In genomic region chr12:45219621-45220020, GRCh38 we compare ENCODE assay signal across 22 cellular contexts. TPM values are rescaled to one million over a fixed set of nuclear protein-coding genes. Genes with fewer than 3 reads are reported as not detected.
DNase-seq lines count a peak whose midpoint lies in the region; ATAC-seq, FAIRE-seq and TF ChIP-seq lines count a peak whose summit lies in the region.
"Had no signal": no experiment of that assay in that cellular context is flagged by ENCODE, and none has a peak within 500 bp of the region (broad histone marks: within the 10 kb centered on the region; RNA-seq: fewer than 3 reads in every experiment).

No MANE protein-coding gene starts in this region.

- CTCF ChIA-PET in CD4-positive, alpha-beta T cell (lab: Charles Lee), result no interaction called here
- CTCF ChIA-PET in RWPE1 (lab: Yijun Ruan, JAX), result interaction anchor here (0.7 to 1.0 kb wide), 3 partner anchors 54 to 884 kb away, joined by 3 to 5 read pairs (median 3); no protein-coding TSS in a partner anchor

- intact Hi-C loops in CD4-positive, alpha-beta T cell (cut with DNase I, micrococcal nuclease), result loop anchor here in 1 of 2 experiments (10.0 kb wide), 1 partner anchor 515 kb away; no protein-coding TSS in a partner anchor
- intact Hi-C loops in psoas muscle (cut with DNase I), result loop anchor here in 1 of 2 donors (5.0 to 10.0 kb wide), 5 partner anchors 47 to 505 kb away; partner anchors contain the start of gene ARID2

- no peak overlapping the region for H3K27ac Mint-ChIP-seq in CD4-positive, alpha-beta T cell

- POLR2A ChIA-PET in CD4-positive, alpha-beta T cell (lab: Charles Lee), result no interaction called here
- POLR2A ChIA-PET in RWPE1 (lab: Yijun Ruan, JAX; ENCODE audit: low non-redundant PET), result interaction anchor here (0.6 kb wide), 1 partner anchor 47 kb away, joined by 4 read pairs; no protein-coding TSS in a partner anchor

- no peaks in the 10 kb centered on the region for H3K9me3 ChIP-seq in CD4-positive, alpha-beta T cell (ENCODE audit: control insufficient read depth, low read length)
- no peaks in the 10 kb centered on the region for H3K9me3 ChIP-seq in psoas muscle
- H3K9me3 ChIP-seq: left lung had no signal

- H3K4me1 Mint-ChIP-seq in CD4-positive, alpha-beta T cell (ENCODE audit: low read depth), result peaks cover 82% of the 10 kb centered on the region

- H3K27ac ChIP-seq in CD4-positive, alpha-beta T cell (ENCODE audit: low read depth, low read length), result no peak overlapping the region
- peak overlapping the region; percentile 58 for H3K27ac ChIP-seq in RWPE1
- H3K27ac ChIP-seq in psoas muscle, result peak overlapping the region; percentile 98
- H3K27ac ChIP-seq: left lung had no signal

- H3K27me3 Mint-ChIP-seq in CD4-positive, alpha-beta T cell, result no peaks in the 10 kb centered on the region

- no peak for ATAC-seq in CD4-positive, alpha-beta T cell (ENCODE audit: poor library complexity)
- ATAC-seq in psoas muscle (no peak), GM18498 (IDR thresholded peaks at IDR 0.05; ENCODE audit: unreplicated experiment) (no peak), HG02852 (IDR thresholded peaks at IDR 0.05; ENCODE audit: unreplicated experiment) (no peak)
- ATAC-seq: left lung had no signal

- peaks cover 0 to 7% of the 10 kb centered on the region in 2 donors for H3K36me3 ChIP-seq in psoas muscle (ENCODE audit: insufficient read depth in 1 of 2, low read depth in 1 of 2)
- H3K36me3 ChIP-seq: left lung had no signal

- 79 to 86% (median 86%) methylated on average over 2 of the region's 2 CpGs for WGBS in psoas muscle, 3 donors

- no peaks in the 10 kb centered on the region for H3K9me3 Mint-ChIP-seq in CD4-positive, alpha-beta T cell

- H3K4me1 ChIP-seq in psoas muscle, result peaks cover 48% of the 10 kb centered on the region

- peak overlapping the region; percentile 98 for H3K4me3 ChIP-seq in psoas muscle
- H3K4me3 ChIP-seq: left lung had no signal

- peak overlapping the region; percentile 49 for H3K4me3 Mint-ChIP-seq in CD4-positive, alpha-beta T cell

- no peak for DNase-seq in CD4-positive, alpha-beta T cell
- DNase-seq in RWPE1 (ENCODE audit: low spot score) (no peak), fibroblast of gingiva (ENCODE audit: low read depth) (peak; percentile 31), psoas muscle (no peak), HTR-8/SVneo (ENCODE audit: insufficient read length, low spot score) (no peak), activated gamma-delta T cell treated with Interleukin-2 at 50 U/mL for 16 hours (no peak)
- DNase-seq: activated CD4-positive, alpha-beta T cell treated with anti-CD3 and anti-CD28 coated beads, Interleukin-2, amount 50 U/mL, for 4 hours; activated T-cell treated with anti-CD3 and anti-CD28 coated beads, Interleukin-2, amount 50 U/mL, for 1 hour; central memory CD4-positive, alpha-beta T cell; COR-L47; effector memory CD4-positive, alpha-beta T cell; H7; left lung; MM.1S; NCI-H748 treated with DMSO at 0.1 percent for 48 hours; RPMI8226; stimulated activated CD4-positive, alpha-beta T cell treated with anti-CD3 and anti-CD28 coated beads, Interleukin-12 subunit alpha, Interleukin-12 subunit beta, amount 100 ng/mL, for 4 hours; stimulated activated naive CD4-positive, alpha-beta T cell treated with Interleukin-2 at 50 U/mL for 16 hours; SW 1271 had no signal

- FAIRE-seq in HTR-8/SVneo (lab: Jason Lieb, UNC), result no peak
- FAIRE-seq: G401.6 had no signal

- TF ChIP-seq CTCF in CD4-positive, alpha-beta T cell (IDR thresholded peaks at IDR 0.05), result no peak
- TF ChIP-seq CTCF in RWPE1 (conservative IDR thresholded peaks at IDR 0.05; ENCODE audit: low read depth) (no peak), psoas muscle (IDR thresholded peaks at IDR 0.05) (no peak)

- peaks cover 14% of the 10 kb centered on the region for H3K36me3 Mint-ChIP-seq in CD4-positive, alpha-beta T cell (ENCODE audit: low read depth)

- no peaks in the 10 kb centered on the region for H3K27me3 ChIP-seq in CD4-positive, alpha-beta T cell (ENCODE audit: control insufficient read depth, insufficient read depth, low read length)
- H3K27me3 ChIP-seq in psoas muscle (ENCODE audit: insufficient read depth in 3 of 3, low read length in 2 of 3), result no peaks in the 10 kb centered on the region
- H3K27me3 ChIP-seq: left lung had no signal

RNA-seq across cellular contexts. Expression of gene ANO6, which starts 3.7 kb away (rescaled TPM):
- total RNA-seq in CD4-positive, alpha-beta T cell, result 10 to 100 TPM; 11.6 to 11.7 TPM
- 100 to 1,000 TPM in 1 of 4 donors, 10 to 100 TPM in 3; 51.5 to 121 (median 65.5) TPM for total RNA-seq in psoas muscle
- 10 to 100 TPM; 25.6 to 36.9 (median 26.1) TPM for polyA plus RNA-seq in psoas muscle

Comparison
In these comparisons a context has a peak if more than half of its experiments do, and no peak if none do; other contexts are left out.
1. RNA of gene ANO6, which starts 3.7 kb away (total RNA-seq): 51.5 to 121 TPM in psoas muscle; 11.6 to 11.7 TPM in CD4-positive, alpha-beta T cell; every median in the first group is over 4 times any median in the second.